Comparison of ENCODE assay signal across 15 cellular contexts in the genomic region with DNA sequence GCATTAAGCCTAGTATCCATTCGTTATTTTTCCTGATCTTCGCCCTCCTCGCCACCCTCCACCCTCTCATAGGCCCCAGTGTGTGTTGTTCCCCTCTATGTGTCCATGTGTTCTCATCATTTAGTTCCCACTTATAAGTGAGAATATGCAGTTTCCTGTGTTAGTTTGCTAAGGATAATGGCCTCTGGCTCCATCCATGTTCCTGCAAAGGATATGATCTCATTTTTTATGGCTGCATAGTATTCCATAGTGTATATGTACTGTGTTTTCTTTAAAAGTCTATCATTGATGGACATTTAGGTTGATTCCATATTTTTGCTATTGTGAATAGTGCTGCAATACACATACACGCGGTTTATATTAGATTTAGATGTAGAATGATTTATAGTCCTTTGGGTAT. TPM values are rescaled to one million over a fixed set of nuclear protein-coding genes. Genes with fewer than 3 reads are reported as not detected.
"Had no signal": no experiment of that assay in that cellular context is flagged by ENCODE, and none has a peak within 500 bp of the region (broad histone marks: within the 10 kb centered on the region; RNA-seq: fewer than 3 reads in every experiment).

No MANE protein-coding gene starts in this region.

RNA-seq across cellular contexts. Expression of a gene that starts 6.1 kb away (rescaled TPM):
- total RNA-seq: activated B cell treated with CpG ODN at 0.5 μM for 24 hours; activated CD4-positive, alpha-beta memory T cell treated with anti-CD3 and anti-CD28 coated beads for 36 hours; activated CD4-positive, alpha-beta memory T cell treated with anti-CD3 and anti-CD28 coated beads, Interleukin-2, amount 10 ng/mL, durations not matched to agents 7 days and 5 days; activated CD4-positive, alpha-beta T cell treated with anti-CD3 and anti-CD28 coated beads for 36 hours; activated CD4-positive, alpha-beta T cell treated with anti-CD3 and anti-CD28 coated beads, Interleukin-2, amount 10 ng/mL, durations not matched to agents 24 days and 14 days; activated CD4-positive, alpha-beta T cell treated with anti-CD3 and anti-CD28 coated beads, Interleukin-2, amount 10 ng/mL, durations not matched to agents 7 days and 5 days; activated CD8-positive, alpha-beta memory T cell treated with anti-CD3 and anti-CD28 coated beads for 36 hours; activated CD8-positive, alpha-beta memory T cell treated with anti-CD3 and anti-CD28 coated beads, Interleukin-2, amount 10 ng/mL, durations not matched to agents 7 days and 5 days; activated CD8-positive, alpha-beta T cell treated with anti-CD3 and anti-CD28 coated beads for 36 hours; activated CD8-positive, alpha-beta T cell treated with anti-CD3 and anti-CD28 coated beads, Interleukin-2, amount 10 ng/mL, durations not matched to agents 7 days and 5 days; T-cell; T-helper 1 cell treated with Interleukin-12 subunit alpha and Interleukin-12 subunit beta and Interleukin-4 antibody, amounts not matched to agents 30 ng/mL and 1 ng/mL, for 36 hours; T-helper 17 cell; T-helper 2 cell treated with Interferon-gamma antibody and Interleukin-4, amounts not matched to agents 100 ng/mL and 5 ng/mL, for 36 hours; WTC11 had no signal

RNA-seq across cellular contexts. Expression of a gene that starts 14.9 kb away (rescaled TPM):
- total RNA-seq: activated B cell treated with CpG ODN at 0.5 μM for 24 hours; activated CD4-positive, alpha-beta memory T cell treated with anti-CD3 and anti-CD28 coated beads for 36 hours; activated CD4-positive, alpha-beta memory T cell treated with anti-CD3 and anti-CD28 coated beads, Interleukin-2, amount 10 ng/mL, durations not matched to agents 7 days and 5 days; activated CD4-positive, alpha-beta T cell treated with anti-CD3 and anti-CD28 coated beads for 36 hours; activated CD4-positive, alpha-beta T cell treated with anti-CD3 and anti-CD28 coated beads, Interleukin-2, amount 10 ng/mL, durations not matched to agents 24 days and 14 days; activated CD4-positive, alpha-beta T cell treated with anti-CD3 and anti-CD28 coated beads, Interleukin-2, amount 10 ng/mL, durations not matched to agents 7 days and 5 days; activated CD8-positive, alpha-beta memory T cell treated with anti-CD3 and anti-CD28 coated beads for 36 hours; activated CD8-positive, alpha-beta memory T cell treated with anti-CD3 and anti-CD28 coated beads, Interleukin-2, amount 10 ng/mL, durations not matched to agents 7 days and 5 days; activated CD8-positive, alpha-beta T cell treated with anti-CD3 and anti-CD28 coated beads for 36 hours; activated CD8-positive, alpha-beta T cell treated with anti-CD3 and anti-CD28 coated beads, Interleukin-2, amount 10 ng/mL, durations not matched to agents 7 days and 5 days; T-cell; T-helper 1 cell treated with Interleukin-12 subunit alpha and Interleukin-12 subunit beta and Interleukin-4 antibody, amounts not matched to agents 30 ng/mL and 1 ng/mL, for 36 hours; T-helper 2 cell treated with Interferon-gamma antibody and Interleukin-4, amounts not matched to agents 100 ng/mL and 5 ng/mL, for 36 hours; WTC11 had no signal

RNA-seq across cellular contexts. Expression of a gene that starts 27.2 kb away (rescaled TPM):
- total RNA-seq: activated CD4-positive, alpha-beta memory T cell treated with anti-CD3 and anti-CD28 coated beads for 36 hours; activated CD4-positive, alpha-beta memory T cell treated with anti-CD3 and anti-CD28 coated beads, Interleukin-2, amount 10 ng/mL, durations not matched to agents 7 days and 5 days; activated CD4-positive, alpha-beta T cell treated with anti-CD3 and anti-CD28 coated beads for 36 hours; activated CD4-positive, alpha-beta T cell treated with anti-CD3 and anti-CD28 coated beads, Interleukin-2, amount 10 ng/mL, durations not matched to agents 24 days and 14 days; activated CD4-positive, alpha-beta T cell treated with anti-CD3 and anti-CD28 coated beads, Interleukin-2, amount 10 ng/mL, durations not matched to agents 7 days and 5 days; activated CD8-positive, alpha-beta memory T cell treated with anti-CD3 and anti-CD28 coated beads for 36 hours; activated CD8-positive, alpha-beta memory T cell treated with anti-CD3 and anti-CD28 coated beads, Interleukin-2, amount 10 ng/mL, durations not matched to agents 7 days and 5 days; activated CD8-positive, alpha-beta T cell treated with anti-CD3 and anti-CD28 coated beads for 36 hours; T-cell; T-helper 1 cell treated with Interleukin-12 subunit alpha and Interleukin-12 subunit beta and Interleukin-4 antibody, amounts not matched to agents 30 ng/mL and 1 ng/mL, for 36 hours; T-helper 17 cell; T-helper 2 cell treated with Interferon-gamma antibody and Interleukin-4, amounts not matched to agents 100 ng/mL and 5 ng/mL, for 36 hours; WTC11 had no signal
